In genomic region chr3:14565791-14566588, GRCh38 we compare ENCODE assay signal across 13 cellular contexts. TPM values are rescaled to one million over a fixed set of nuclear protein-coding genes. Genes with fewer than 3 reads are reported as not detected.
DNase-seq lines count a peak whose midpoint lies in the region; ATAC-seq and TF ChIP-seq lines count a peak whose summit lies in the region.
"Had no signal": no experiment of that assay in that cellular context is flagged by ENCODE, and none has a peak within 500 bp of the region (broad histone marks: within the 10 kb centered on the region; RNA-seq: fewer than 3 reads in every experiment).

No MANE protein-coding gene starts in this region.

- no peaks in the 10 kb centered on the region for H3K27me3 Mint-ChIP-seq in neural crest cell (ENCODE audit: low read depth)
- H3K27me3 Mint-ChIP-seq in GM23338 (ENCODE audit: insufficient read depth, low read depth, poor library complexity), result peaks cover 18% of the 10 kb centered on the region
- peaks cover 0 to 16% (median 5%) of the 10 kb centered on the region in 5 donors for H3K27me3 Mint-ChIP-seq in naive thymus-derived CD8-positive, alpha-beta T cell

- H4K20me1 ChIP-seq in GM23338 (replicated peaks; ENCODE audit: insufficient read depth), result no peaks in the 10 kb centered on the region

- no peak for ATAC-seq in GM23338
- ATAC-seq in naive thymus-derived CD8-positive, alpha-beta T cell, result no peak
- ATAC-seq: GM12878; naive thymus-derived CD4-positive, alpha-beta T cell had no signal

- H3K4me3 ChIP-seq in NB4 (ENCODE audit: low read depth, low read length) (no peak overlapping the region), astrocyte of the cerebellum (ENCODE audit: low read depth, low read length) (no peak overlapping the region), GM23338 (no peak overlapping the region)
- H3K4me3 ChIP-seq: adrenal gland, GM12878 had no signal

- H3K27ac Mint-ChIP-seq in neural crest cell (ENCODE audit: unreplicated experiment) (peak overlapping the region; percentile 65), GM23338 (no peak overlapping the region)
- H3K27ac Mint-ChIP-seq in naive thymus-derived CD8-positive, alpha-beta T cell, result peak overlapping the region in 2 of 10 donors; percentile 33 to 46
- H3K27ac Mint-ChIP-seq: naive thymus-derived CD4-positive, alpha-beta T cell had no signal

- no peaks in the 10 kb centered on the region for H3K79me2 ChIP-seq in GM23338 (replicated peaks; ENCODE audit: insufficient read depth)

- in situ Hi-C loops in astrocyte of the cerebellum (cut with HindIII; ENCODE audit: low sequenced_read_pairs), result no loop called here

- H3K4me1 ChIP-seq in GM23338 (ENCODE audit: insufficient read depth), result peaks cover 18% of the 10 kb centered on the region
- H3K4me1 ChIP-seq: adrenal gland had no signal

- H3F3A ChIP-seq in GM23338 (replicated peaks; ENCODE audit: low read depth), result no peaks in the 10 kb centered on the region

- no peak overlapping the region for H3K27ac ChIP-seq in GM23338 (ENCODE audit: low read depth)
- H3K27ac ChIP-seq: adrenal gland had no signal

- H3K27me3 ChIP-seq in GM23338 (ENCODE audit: insufficient read depth), result no peaks in the 10 kb centered on the region
- H3K27me3 ChIP-seq: adrenal gland had no signal

- H3K36me3 ChIP-seq in GM23338 (ENCODE audit: insufficient read depth), result no peaks in the 10 kb centered on the region; the same call in 1 of the 2 replicates
- H3K36me3 ChIP-seq: adrenal gland had no signal

- no peak overlapping the region for H2AFZ ChIP-seq in GM23338

- H3K4me2 ChIP-seq in GM23338, result no peak overlapping the region

- no peaks in the 10 kb centered on the region for H3K36me3 Mint-ChIP-seq in neural crest cell (ENCODE audit: low read depth)
- H3K36me3 Mint-ChIP-seq in GM23338 (ENCODE audit: low read depth), result no peaks in the 10 kb centered on the region; the same call in 2 of the 3 replicates
- H3K36me3 Mint-ChIP-seq in naive thymus-derived CD8-positive, alpha-beta T cell, result no peaks in the 10 kb centered on the region
- H3K36me3 Mint-ChIP-seq: CD8-positive, alpha-beta memory T cell; naive thymus-derived CD4-positive, alpha-beta T cell had no signal

- H3K4me1 Mint-ChIP-seq in neural crest cell (peaks cover 56% of the 10 kb centered on the region), GM23338 (peaks cover 46% of the 10 kb centered on the region)
- peaks cover 2 to 14% (median 11%) of the 10 kb centered on the region in 4 donors for H3K4me1 Mint-ChIP-seq in naive thymus-derived CD8-positive, alpha-beta T cell

- DNase-seq in GDM1 (lab: John Stamatoyannopoulos, UW), result peak; percentile 9
- DNase-seq in NB4 (ENCODE audit: low read depth), result peak; percentile 60
- peak; percentile 55 for DNase-seq in astrocyte of the cerebellum (ENCODE audit: low read depth)
- no peak for DNase-seq in neural crest cell (ENCODE audit: low read depth, low spot score)
- no peak for DNase-seq in SHP77 (lab: John Stamatoyannopoulos, UW)
- DNase-seq in GM23338 (ENCODE audit: low spot score), result no peak
- DNase-seq in naive thymus-derived CD8-positive, alpha-beta T cell, result no peak
- no peak for DNase-seq in iPS-NIHi7 (ENCODE audit: extremely low spot score)
- DNase-seq: adrenal gland; CD8-positive, alpha-beta memory T cell; naive thymus-derived CD4-positive, alpha-beta T cell; stimulated activated naive CD4-positive, alpha-beta T cell had no signal

- no peak for TF ChIP-seq POLR2A in NB4 (IDR thresholded peaks at IDR 0.05; ENCODE audit: extremely low read depth, insufficient read length)

- H3K4me3 Mint-ChIP-seq in neural crest cell, result peak overlapping the region; percentile 48
- H3K4me3 Mint-ChIP-seq in GM23338, result no peak overlapping the region
- no peak overlapping the region for H3K4me3 Mint-ChIP-seq in naive thymus-derived CD8-positive, alpha-beta T cell
- H3K4me3 Mint-ChIP-seq: CD8-positive, alpha-beta memory T cell; naive thymus-derived CD4-positive, alpha-beta T cell had no signal

- POLR2A ChIA-PET in naive thymus-derived CD8-positive, alpha-beta T cell (lab: Charles Lee), result no interaction called here

- TF ChIP-seq CTCF in NB4 (IDR thresholded peaks at IDR 0.05; ENCODE audit: low read depth, low read length), result no peak
- TF ChIP-seq CTCF in astrocyte of the cerebellum (IDR thresholded peaks at IDR 0.05; ENCODE audit: low read depth, low read length, missing control alignments), result no peak
- no peak for TF ChIP-seq CTCF in neural crest cell (conservative IDR thresholded peaks at IDR 0.05)
- no peak for TF ChIP-seq CTCF in GM23338 (conservative IDR thresholded peaks at IDR 0.05; ENCODE audit: low read depth in 2 of 2)

- no peaks in the 10 kb centered on the region for H3K9me2 ChIP-seq in GM23338 (ENCODE audit: insufficient read depth)

- H3K9me3 Mint-ChIP-seq in neural crest cell, result no peaks in the 10 kb centered on the region
- H3K9me3 Mint-ChIP-seq in GM23338, result no peaks in the 10 kb centered on the region
- H3K9me3 Mint-ChIP-seq in naive thymus-derived CD8-positive, alpha-beta T cell, result no peaks in the 10 kb centered on the region
- H3K9me3 Mint-ChIP-seq: naive thymus-derived CD4-positive, alpha-beta T cell had no signal

TF ChIP-seq in GM23338, 12 proteins besides CTCF, POLR2A, EP300 and RAD21 (continues in another document):
- TF ChIP-seq ZNF114 (CRISPR knock-in tag; IDR thresholded peaks at IDR 0.05) (no peak), ZNF331 (CRISPR knock-in tag; IDR thresholded peaks at IDR 0.05; ENCODE audit: low read depth) (no peak), NANOG (IDR thresholded peaks at IDR 0.05; ENCODE audit: borderline replicate concordance) (no peak), CREB1 (CRISPR knock-in tag; IDR thresholded peaks at IDR 0.05; ENCODE audit: low read depth) (no peak), JUNB (IDR thresholded peaks at IDR 0.05; ENCODE audit: unreplicated experiment) (no peak), ZNF462 (CRISPR knock-in tag; IDR thresholded peaks at IDR 0.05) (no peak)

RNA-seq across cellular contexts. Expression of gene GRIP2, which starts 25.8 kb away (rescaled TPM):
- 3.2 and 3.6 TPM in 2 replicates for total RNA-seq in neural crest cell
- 4.5 and 5.8 TPM in 2 replicates for total RNA-seq in GM23338 (2014; rRNA removed; shearing (Covaris generic))
- polyA plus RNA-seq in GM23338 (2016; fragmentation: Nextera tagmentation; extraction: Ambion mirVana), result 3.6 and 3.9 TPM in 2 replicates
- not detected for total RNA-seq in naive thymus-derived CD8-positive, alpha-beta T cell
- polyA plus RNA-seq in naive thymus-derived CD8-positive, alpha-beta T cell, result not detected
- total RNA-seq: CD8-positive, alpha-beta memory T cell; GM12878; naive thymus-derived CD4-positive, alpha-beta T cell had no signal
- polyA plus RNA-seq: CD8-positive, alpha-beta memory T cell; GM12878; naive thymus-derived CD4-positive, alpha-beta T cell had no signal

Comparison
In these comparisons a context has a peak if more than half of its experiments do, and no peak if none do; other contexts are left out.
1. DNase-seq: peak in GDM1 (single experiment), NB4 (single experiment) and astrocyte of the cerebellum (single experiment); none in neural crest cell (single experiment), SHP77 (0 of 2), GM23338 (single experiment), naive thymus-derived CD8-positive, alpha-beta T cell (0 of 10) and iPS-NIHi7 (single experiment).